In the genomic region with DNA sequence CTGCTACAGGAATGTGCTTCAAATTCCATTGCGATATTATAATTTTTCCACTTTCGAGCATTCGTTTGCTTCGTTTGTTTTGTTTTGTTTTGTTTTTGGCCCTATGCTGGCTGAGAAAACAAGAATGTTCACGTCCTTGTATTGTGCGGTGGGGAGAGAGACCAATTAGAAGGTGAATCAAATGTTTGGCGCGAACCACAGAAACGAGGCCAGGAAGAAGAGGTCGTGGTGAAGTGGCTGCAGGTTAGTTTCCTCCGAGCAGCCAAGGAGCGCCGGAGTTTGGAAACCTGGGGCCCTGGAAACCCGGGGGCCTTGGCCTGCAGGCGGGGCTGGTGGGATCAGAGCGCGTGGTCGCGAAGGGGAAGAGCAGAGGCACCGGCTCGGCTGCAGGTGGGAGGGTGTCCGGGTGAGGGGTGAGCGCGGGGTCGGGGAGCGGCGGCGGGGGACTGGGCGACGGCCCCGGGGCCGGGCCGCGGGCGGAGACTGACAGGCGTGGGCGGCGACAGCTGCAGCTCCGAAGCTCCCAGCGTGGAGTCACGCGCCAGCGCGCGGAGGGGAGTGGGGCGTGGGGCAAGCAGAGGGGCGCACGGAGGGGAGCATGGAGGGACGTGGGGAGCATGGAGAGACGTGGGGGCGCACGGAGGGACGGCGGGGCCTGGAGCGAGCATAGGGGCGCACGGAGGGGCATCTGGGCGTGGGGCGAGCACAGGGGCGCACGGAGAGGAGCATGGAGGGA, we compare ENCODE assay signal across 14 cellular contexts.
DNase-seq lines count a peak whose midpoint lies in the region; ATAC-seq and TF ChIP-seq lines count a peak whose summit lies in the region.
"Had no signal": no experiment of that assay in that cellular context is flagged by ENCODE, and none has a peak within 500 bp of the region (broad histone marks: within the 10 kb centered on the region; RNA-seq: fewer than 3 reads in every experiment).

No MANE protein-coding gene starts in this region.

- WGBS in suprapubic skin: 9% methylated on average over 57 of the region's 61 CpGs

- TF ChIP-seq CTCF in ascending aorta (IDR thresholded peaks at IDR 0.05) (no peak), suprapubic skin (IDR thresholded peaks at IDR 0.05) (no peak)

- no peaks in the 10 kb centered on the region for H3K9me3 ChIP-seq in ascending aorta
- no peaks in the 10 kb centered on the region for H3K9me3 ChIP-seq in muscle layer of colon (ENCODE audit: low read length)
- no peaks in the 10 kb centered on the region for H3K9me3 ChIP-seq in suprapubic skin
- H3K9me3 ChIP-seq: colonic mucosa, vagina had no signal

- DNase-seq in ascending aorta (ENCODE audit: low spot score in 2 of 2) (no peak), head of caudate nucleus (peak in 34 of 42 donors; percentile 7 to 79 (median 55)), suprapubic skin (ENCODE audit: low spot score in 2 of 2) (no peak), NCI-H345 (lab: John Stamatoyannopoulos, UW) (no peak), NCI-H146 treated with DMSO at 0.1 percent for 48 hours (lab: John Stamatoyannopoulos, UW; ENCODE audit: unreplicated experiment) (no peak)
- DNase-seq in stimulated activated CD4-positive, alpha-beta T cell treated with anti-CD3 and anti-CD28 coated beads, Interleukin-4, amount 100 ng/mL, for 24 hours: no peak
- DNase-seq: activated T-cell treated with anti-CD3 and anti-CD28 coated beads for 4 hours, Calu3, colonic mucosa, left colon, NCI-H1048 had no signal

- no peak for ATAC-seq in GM21717 (IDR thresholded peaks at IDR 0.05; ENCODE audit: unreplicated experiment)
- ATAC-seq: left colon had no signal

- H3K36me3 ChIP-seq in ascending aorta (no peaks in the 10 kb centered on the region), muscle layer of colon (ENCODE audit: insufficient read depth, low read length) (no peaks in the 10 kb centered on the region), suprapubic skin (no peaks in the 10 kb centered on the region)
- H3K36me3 ChIP-seq: colonic mucosa, vagina had no signal

- intact Hi-C loops in ascending aorta (cut with DNase I): no loop called here
- intact Hi-C loops in head of caudate nucleus (cut with DNase I): no loop called here

- no peak for TF ChIP-seq EP300 in suprapubic skin (IDR thresholded peaks at IDR 0.05)

- H3K9ac ChIP-seq in muscle layer of colon (ENCODE audit: low read length): no peak overlapping the region

- H3K27me3 ChIP-seq in ascending aorta: no peaks in the 10 kb centered on the region
- peaks cover 0 to 3% of the 10 kb centered on the region in 2 donors for H3K27me3 ChIP-seq in muscle layer of colon (ENCODE audit: control insufficient read depth in 1 of 2, insufficient read depth in 2 of 2, low read length in 2 of 2)
- peaks cover 22% of the 10 kb centered on the region for H3K27me3 ChIP-seq in suprapubic skin
- H3K27me3 ChIP-seq: vagina had no signal

- H3K4me1 ChIP-seq in ascending aorta (no peaks in the 10 kb centered on the region), muscle layer of colon (ENCODE audit: insufficient read depth, low read length) (no peaks in the 10 kb centered on the region), suprapubic skin (peaks cover 9% of the 10 kb centered on the region)
- H3K4me1 ChIP-seq: colonic mucosa, vagina had no signal

- H3K4me3 ChIP-seq in ascending aorta (peak overlapping the region; percentile 44 to 54), muscle layer of colon (ENCODE audit: low read depth in 1 of 2, low read length in 2 of 2) (peak overlapping the region; percentile 4 to 26), suprapubic skin (peak overlapping the region; percentile 47)
- H3K4me3 ChIP-seq: colonic mucosa had no signal

- H3K27ac ChIP-seq in ascending aorta (no peak overlapping the region), muscle layer of colon (ENCODE audit: low read depth, low read length) (no peak overlapping the region), suprapubic skin (no peak overlapping the region)
- H3K27ac ChIP-seq: colonic mucosa, vagina had no signal

- no peak for TF ChIP-seq POLR2A in suprapubic skin (IDR thresholded peaks at IDR 0.05)

Comparison
In these comparisons a context has a peak if more than half of its experiments do, and no peak if none do; other contexts are left out.
1. DNase-seq: peak in head of caudate nucleus (34 of 42); none in ascending aorta (0 of 2), suprapubic skin (0 of 2), stimulated activated CD4-positive, alpha-beta T cell treated with anti-CD3 and anti-CD28 coated beads, Interleukin-4, amount 100 ng/mL, for 24 hours (single experiment), NCI-H345 (single experiment) and NCI-H146 treated with DMSO at 0.1 percent for 48 hours (single experiment).
2. Peak in every context shown above with its lines, with median percentiles within 50 percentile points of each other: H3K4me3 ChIP-seq.